In genomic region chr17:81998719-81999438, GRCh38 we compare ENCODE assay signal across 23 cellular contexts.
"Had no signal": no experiment of that assay in that cellular context is flagged by ENCODE, and none has a peak within 500 bp of the region (broad histone marks: within the 10 kb centered on the region; RNA-seq: fewer than 3 reads in every experiment).

No MANE protein-coding gene starts in this region.

- H3K4me3 ChIP-seq: MG63 had no signal

- H3K27me3 ChIP-seq: MG63 had no signal

- H3K9me3 ChIP-seq: MG63 had no signal

- DNase-seq: activated CD4-positive, alpha-beta T cell treated with anti-CD3 and anti-CD28 coated beads, Interleukin-2, amount 10 ng/mL, durations not matched to agents 24 days and 14 days; activated CD4-positive, alpha-beta T cell treated with anti-CD3 and anti-CD28 coated beads, Interleukin-2, amount 50 U/mL, for 48 hours; activated CD4-positive, CD25-positive, alpha-beta regulatory T cell treated with anti-CD3 and anti-CD28 coated beads, Interleukin-2, amount 50 U/mL, for 72 hours; activated CD8-positive, alpha-beta memory T cell treated with anti-CD3 and anti-CD28 coated beads, Interleukin-2, amount 10 ng/mL, durations not matched to agents 7 days and 5 days; activated effector memory CD4-positive, alpha-beta T cell treated with anti-CD3 and anti-CD28 coated beads, Interleukin-2, amount 50 U/mL, for 16 hours; activated naive CD4-positive, alpha-beta T cell treated with Interleukin-2 at 50 U/mL for 16 hours; activated naive CD8-positive, alpha-beta T cell treated with anti-CD3 and anti-CD28 coated beads, Interleukin-2, amount 50 U/mL, for 24 hours; activated T-cell treated with anti-CD3 and anti-CD28 coated beads, Interleukin-2, amount 50 U/mL, for 24 hours; amygdala; MG63; MV-4-11; NCI-H1105; NCI-H1436 treated with DMSO at 0.1 percent for 48 hours; NCI-H187; NCI-H2081; NCI-H2227 treated with DMSO at 0.1 percent for 48 hours; NCI-H526; NCI-H774; SIG-M5; T-helper 17 cell; T-helper 9 cell had no signal

- ATAC-seq: activated CD8-positive, alpha-beta memory T cell treated with anti-CD3 and anti-CD28 coated beads, Interleukin-2, amount 10 ng/mL, durations not matched to agents 7 days and 5 days; activated naive CD4-positive, alpha-beta T cell treated with anti-CD3 and anti-CD28 coated beads, Interleukin-2, amount 50 U/mL, for 72 hours; activated naive CD8-positive, alpha-beta T cell treated with anti-CD3 and anti-CD28 coated beads, Interleukin-2, amount 50 U/mL, for 24 hours; T-helper 17 cell; WTC11 had no signal
